Comparison of ENCODE assay signal across 24 cellular contexts in genomic region chr16:46736695-46737094, GRCh38. TPM values are rescaled to one million over a fixed set of nuclear protein-coding genes. Genes with fewer than 3 reads are reported as not detected.
A peak's percentile ranks its signal among the peaks of the same experiment; 100 is the strongest.
DNase-seq lines count a peak whose midpoint lies in the region; ATAC-seq, FAIRE-seq and TF ChIP-seq lines count a peak whose summit lies in the region.
"Had no signal": no experiment of that assay in that cellular context is flagged by ENCODE, and none has a peak within 500 bp of the region (broad histone marks: within the 10 kb centered on the region; RNA-seq: fewer than 3 reads in every experiment).

No MANE protein-coding gene starts in this region.

- POLR2A ChIA-PET in HepG2 (lab: Yijun Ruan, JAX) = no interaction called here

- no peaks in the 10 kb centered on the region for H3K79me2 ChIP-seq in HepG2 (ENCODE audit: insufficient read depth, low read length)

- no peak overlapping the region for H2AFZ ChIP-seq in HepG2 (ENCODE audit: low read length)

- intact Hi-C loops in HepG2 (cut with micrococcal nuclease; ENCODE audit: unreplicated experiment) (no loop called here), right lobe of liver (cut with DNase I) (no loop called here), aorta (cut with DNase I) (no loop called here)

- TF ChIP-seq EP300 in HepG2 (IDR thresholded peaks at IDR 0.05; ENCODE audit: low read depth in 2 of 2, low read length in 2 of 2) (no peak), HepG2 (CRISPR knock-in tag; IDR thresholded peaks at IDR 0.05; ENCODE audit: borderline replicate concordance) (no peak)

- CTCF ChIA-PET in HepG2 (lab: Yijun Ruan, JAX; ENCODE audit: low intra/inter-chr PET ratio, low total read pairs) = no interaction called here

- TF ChIP-seq POLR2A in HepG2 (IDR thresholded peaks at IDR 0.05; ENCODE audit: insufficient read depth in 1 of 2, low read depth in 2 of 2, low read length in 2 of 2) (no peak), right lobe of liver (IDR thresholded peaks at IDR 0.05) (no peak)

- H3K4me1 ChIP-seq in HepG2 (ENCODE audit: insufficient read depth, low read length) (no peaks in the 10 kb centered on the region), right lobe of liver (no peaks in the 10 kb centered on the region), mesodermal cell (ENCODE audit: control insufficient read depth, insufficient read depth, low read length, poor library complexity, severe bottlenecking) (peaks cover 11% of the 10 kb centered on the region), aorta (ENCODE audit: control insufficient read depth in 1 of 2, insufficient read depth in 2 of 2, low read length in 2 of 2) (no peaks in the 10 kb centered on the region)
- H3K4me1 ChIP-seq: A549, breast epithelium, gastroesophageal sphincter had no signal

- TF ChIP-seq RAD21 in HepG2 (CRISPR knock-in tag; IDR thresholded peaks at IDR 0.05) = no peak

- H4K20me1 ChIP-seq in HepG2 (ENCODE audit: insufficient read depth, low read length) = no peaks in the 10 kb centered on the region

- 2% methylated on average over 6 of the region's 12 CpGs for WGBS in HepG2 (ENCODE audit: low lambda C conversion rate)
- no CpG with 5 or more reads among the region's 12 CpGs for WGBS in right lobe of liver (ENCODE audit: insufficient coverage, low coverage, low lambda C conversion rate, missing lambda C conversion rate)
- 62 to 66% methylated on average over 12 of the region's 12 CpGs for WGBS in mesodermal cell (ENCODE audit: insufficient coverage in 2 of 2), 2 experiments
- 72 to 78% methylated on average over 12 of the region's 12 CpGs for WGBS in aorta, 2 donors

- peak; percentile 61 for ATAC-seq in HepG2
- ATAC-seq in right lobe of liver = no peak
- ATAC-seq in aorta (ENCODE audit: low FRiP score) = peak; percentile 6
- no peak for ATAC-seq in HG03159 (IDR thresholded peaks at IDR 0.05; ENCODE audit: unreplicated experiment)
- ATAC-seq: gastroesophageal sphincter, mucosa of descending colon had no signal

- BruUV-seq in HepG2 (replicated peaks; lab: Mats Ljungman, UMichigan) = no TSS peak

- no peak for FAIRE-seq in HepG2 (lab: Jason Lieb, UNC)
- FAIRE-seq: A549, GM12891 had no signal

- no peak for TF ChIP-seq CTCF in HepG2 (CRISPR knock-in tag; IDR thresholded peaks at IDR 0.05)
- TF ChIP-seq CTCF in right lobe of liver (IDR thresholded peaks at IDR 0.05) = no peak
- no peak for TF ChIP-seq CTCF in epithelial cell of esophagus (IDR thresholded peaks at IDR 0.05; ENCODE audit: insufficient read depth, low read depth, low read length, missing control alignments)

- in situ Hi-C loops in HepG2 (cut with HindIII; ENCODE audit: extremely low pct_ligation_motif_present, low pct_unique_long_range_greater_than_20kb) = no loop called here

- H3K27ac ChIP-seq in HepG2 (ENCODE audit: extremely low read length, insufficient read depth, low read length) = no peak overlapping the region
- H3K27ac ChIP-seq in right lobe of liver = no peak overlapping the region
- H3K27ac ChIP-seq in mesodermal cell (ENCODE audit: low read depth, low read length, severe bottlenecking) = peak overlapping the region; percentile 18
- no peak overlapping the region for H3K27ac ChIP-seq in aorta (ENCODE audit: low read depth in 1 of 2, low read length in 2 of 2)
- H3K27ac ChIP-seq: A549, breast epithelium, gastroesophageal sphincter, neutrophil had no signal

- H3K4me2 ChIP-seq in HepG2 (ENCODE audit: low read depth, low read length) = no peak overlapping the region
- H3K4me2 ChIP-seq: A549 had no signal

- H3K4me3 ChIP-seq in HepG2 (replicated peaks in 1 of 3; ENCODE audit: insufficient read depth in 1 of 3, low read depth in 2 of 3, low read length in 3 of 3) (no peak overlapping the region; a peak in 1 of 6 replicates), right lobe of liver (no peak overlapping the region), epithelial cell of esophagus (ENCODE audit: low read length) (no peak overlapping the region), mesodermal cell (ENCODE audit: extremely low read depth, insufficient read depth, low read length, poor library complexity, severe bottlenecking) (no peak overlapping the region), aorta (ENCODE audit: low read length in 2 of 2) (no peak overlapping the region)
- H3K4me3 ChIP-seq: A549, breast epithelium, gastroesophageal sphincter, mucosa of descending colon had no signal

- peaks cover 6 to 46% of the 10 kb centered on the region in 2 experiments; a peak in 3 of 5 replicates for H3K27me3 ChIP-seq in HepG2 (ENCODE audit: control insufficient read depth in 1 of 2, insufficient read depth in 2 of 2, low read length in 2 of 2)
- no peaks in the 10 kb centered on the region for H3K27me3 ChIP-seq in right lobe of liver
- no peaks in the 10 kb centered on the region for H3K27me3 ChIP-seq in aorta (ENCODE audit: control insufficient read depth in 1 of 2, insufficient read depth in 2 of 2, low read length in 1 of 2)
- H3K27me3 ChIP-seq: breast epithelium, gastroesophageal sphincter, neutrophil had no signal

- no peaks in the 10 kb centered on the region for H3K9me3 ChIP-seq in HepG2 (ENCODE audit: low read length)
- no peaks in the 10 kb centered on the region for H3K9me3 ChIP-seq in right lobe of liver
- H3K9me3 ChIP-seq in mesodermal cell (ENCODE audit: control insufficient read depth, low read length) = no peaks in the 10 kb centered on the region
- no peaks in the 10 kb centered on the region for H3K9me3 ChIP-seq in aorta (ENCODE audit: control insufficient read depth, low read length)
- H3K9me3 ChIP-seq: A549, breast epithelium, gastroesophageal sphincter, mucosa of descending colon, neutrophil had no signal

- H3K9ac ChIP-seq in HepG2 (ENCODE audit: insufficient read depth, low read depth, low read length) = no peak overlapping the region

- DNase-seq in HepG2 (ENCODE audit: low spot score) = no peak
- no peak for DNase-seq in right lobe of liver
- DNase-seq in epithelial cell of esophagus (ENCODE audit: low read depth) = peak; percentile 13
- DNase-seq in aorta = peak in 1 of 2 donors; percentile 63
- no peak for DNase-seq in NCI-H82 (lab: John Stamatoyannopoulos, UW)
- DNase-seq in activated gamma-delta T cell (lab: John Stamatoyannopoulos, UW) = no peak
- DNase-seq: activated CD4-positive, alpha-beta T cell treated with anti-CD3 and anti-CD28 coated beads, Interleukin-2, amount 50 U/mL, for 4 hours; activated CD8-positive, alpha-beta memory T cell treated with anti-CD3 and anti-CD28 coated beads, Interleukin-2, amount 50 U/mL, for 48 hours; C1 segment of cervical spinal cord; erythroblast; left cardiac atrium; mucosa of descending colon; MV-4-11; NCI-H187; NCI-H748 treated with DMSO at 0.1 percent for 48 hours; retina; stimulated activated CD4-positive, alpha-beta T cell treated with anti-CD3 and anti-CD28 coated beads, Interleukin-15, amount 100 ng/mL, for 24 hours had no signal

- H3K36me3 ChIP-seq in HepG2 (replicated peaks in 1 of 2; ENCODE audit: control insufficient read depth in 1 of 2, insufficient read depth in 2 of 2, low read length in 2 of 2) (no peaks in the 10 kb centered on the region), right lobe of liver (no peaks in the 10 kb centered on the region), mesodermal cell (ENCODE audit: control insufficient read depth, insufficient read depth, low read length) (no peaks in the 10 kb centered on the region), aorta (ENCODE audit: control insufficient read depth in 1 of 2, insufficient read depth in 2 of 2, low read length in 1 of 2) (no peaks in the 10 kb centered on the region)
- H3K36me3 ChIP-seq: breast epithelium, gastroesophageal sphincter, neutrophil had no signal

RNA-seq across cellular contexts. Expression of gene MYLK3, which starts 11.4 kb away (rescaled TPM):
- total RNA-seq in HepG2 (2016; rRNA removed; fragmentation: Illumina TruSeq; extraction: Trizol) = 0.13 and 0.18 TPM in 2 replicates
- total RNA-seq in HepG2 (2016; cell fraction: cytosol; rRNA removed; fragmentation: Illumina TruSeq; extraction: Trizol; ENCODE audit: low read depth) = not detected in 2 replicates
- 0.11 and 0.27 TPM in 2 replicates for total RNA-seq in HepG2 (2016; cell fraction: insoluble cytoplasmic fraction; rRNA removed; fragmentation: Illumina TruSeq; extraction: Trizol)
- total RNA-seq in HepG2 (2016; cell fraction: membrane; rRNA removed; fragmentation: Illumina TruSeq; extraction: Trizol) = 0.03 and 0.19 TPM in 2 replicates
- 0.44 and 0.47 TPM in 2 replicates for total RNA-seq in HepG2 (2016; cell fraction: nucleus; rRNA removed; fragmentation: Illumina TruSeq; extraction: Trizol)
- polyA plus RNA-seq in HepG2 (2011; rRNA removed) = 0.04 TPM in 2 replicates
- polyA plus RNA-seq in HepG2 (2011; cell fraction: cytosol; rRNA removed) = 0.01 and 0.05 TPM in 2 replicates
- polyA plus RNA-seq in HepG2 (2011; cell fraction: nucleus; rRNA removed) = 0.07 and 0.08 TPM in 2 replicates
- 0.01 and 0.11 TPM in 2 replicates for polyA plus RNA-seq in HepG2 (2012)
- polyA plus RNA-seq in HepG2 (2016; cell fraction: cytosol; fragmentation: Illumina TruSeq; extraction: Trizol; ENCODE audit: low read depth) = 0.01 TPM in 1 of 2 replicates, not detected in the other
- 0.04 and 0.07 TPM in 2 replicates for polyA plus RNA-seq in HepG2 (2016; cell fraction: insoluble cytoplasmic fraction; fragmentation: Illumina TruSeq; extraction: Trizol; ENCODE audit: low read depth)
- polyA plus RNA-seq in HepG2 (2016; cell fraction: membrane; fragmentation: Illumina TruSeq; extraction: Trizol; ENCODE audit: low read depth) = 0.15 TPM in 1 of 2 replicates, not detected in the other
- polyA plus RNA-seq in HepG2 (2016; cell fraction: nucleus; fragmentation: Illumina TruSeq; extraction: Trizol; ENCODE audit: insufficient read depth, low read depth) = not detected in 2 replicates
- 1.0 and 2.2 TPM in 2 replicates for polyA minus RNA-seq in HepG2 (2011; rRNA and poly(A)+ RNA removed; ENCODE audit: low replicate concordance)
- not detected in 2 replicates for polyA minus RNA-seq in HepG2 (2011; cell fraction: cytosol; rRNA and poly(A)+ RNA removed)
- polyA minus RNA-seq in HepG2 (2011; cell fraction: nucleus; rRNA and poly(A)+ RNA removed) = 0.99 and 1.0 TPM in 2 replicates
- total RNA-seq in right lobe of liver = under 1 TPM; 0.06 to 0.44 (median 0.23) TPM
- polyA plus RNA-seq in mesodermal cell (2013, experiment 1 of 2) = 4.3 TPM
- 5.3 TPM for polyA plus RNA-seq in mesodermal cell (2013, experiment 2 of 2)
- total RNA-seq in aorta = under 1 TPM; 0.54 to 0.78 TPM
- polyA plus RNA-seq in aorta = under 1 TPM; 0.20 to 0.63 TPM

RNA-seq across cellular contexts. Expression of gene ORC6, which starts 47.2 kb away (rescaled TPM):
- 57.3 and 69.8 TPM in 2 replicates for total RNA-seq in HepG2 (2016; rRNA removed; fragmentation: Illumina TruSeq; extraction: Trizol)
- 18.7 and 20.4 TPM in 2 replicates for total RNA-seq in HepG2 (2016; cell fraction: cytosol; rRNA removed; fragmentation: Illumina TruSeq; extraction: Trizol; ENCODE audit: low read depth)
- total RNA-seq in HepG2 (2016; cell fraction: insoluble cytoplasmic fraction; rRNA removed; fragmentation: Illumina TruSeq; extraction: Trizol) = 62.2 and 74.8 TPM in 2 replicates
- total RNA-seq in HepG2 (2016; cell fraction: membrane; rRNA removed; fragmentation: Illumina TruSeq; extraction: Trizol) = 36.9 and 38.7 TPM in 2 replicates
- 60.3 and 79.3 TPM in 2 replicates for total RNA-seq in HepG2 (2016; cell fraction: nucleus; rRNA removed; fragmentation: Illumina TruSeq; extraction: Trizol)
- polyA plus RNA-seq in HepG2 (2011; rRNA removed) = 22.9 and 34.2 TPM in 2 replicates
- 15.1 and 17.5 TPM in 2 replicates for polyA plus RNA-seq in HepG2 (2011; cell fraction: cytosol; rRNA removed)
- 19.4 and 21.6 TPM in 2 replicates for polyA plus RNA-seq in HepG2 (2011; cell fraction: nucleus; rRNA removed)
- 14.8 and 25.0 TPM in 2 replicates for polyA plus RNA-seq in HepG2 (2012)
- 9.2 and 9.5 TPM in 2 replicates for polyA plus RNA-seq in HepG2 (2016; cell fraction: cytosol; fragmentation: Illumina TruSeq; extraction: Trizol; ENCODE audit: low read depth)
- polyA plus RNA-seq in HepG2 (2016; cell fraction: insoluble cytoplasmic fraction; fragmentation: Illumina TruSeq; extraction: Trizol; ENCODE audit: low read depth) = 52.3 and 58.4 TPM in 2 replicates
- polyA plus RNA-seq in HepG2 (2016; cell fraction: membrane; fragmentation: Illumina TruSeq; extraction: Trizol; ENCODE audit: low read depth) = 16.8 and 18.0 TPM in 2 replicates
- 173 and 174 TPM in 2 replicates for polyA plus RNA-seq in HepG2 (2016; cell fraction: nucleus; fragmentation: Illumina TruSeq; extraction: Trizol; ENCODE audit: insufficient read depth, low read depth)
- 10.3 and 14.8 TPM in 2 replicates for polyA minus RNA-seq in HepG2 (2011; rRNA and poly(A)+ RNA removed; ENCODE audit: low replicate concordance)
- polyA minus RNA-seq in HepG2 (2011; cell fraction: cytosol; rRNA and poly(A)+ RNA removed) = 5.6 and 8.0 TPM in 2 replicates
- 32.9 and 42.1 TPM in 2 replicates for polyA minus RNA-seq in HepG2 (2011; cell fraction: nucleus; rRNA and poly(A)+ RNA removed)
- 1 to 10 TPM in 2 of 6 experiments, under 1 TPM in 4; 0.18 to 4.8 (median 0.76) TPM for total RNA-seq in right lobe of liver
- 40.0 TPM for polyA plus RNA-seq in mesodermal cell (2013, experiment 1 of 2)
- polyA plus RNA-seq in mesodermal cell (2013, experiment 2 of 2) = 44.3 TPM
- 1 to 10 TPM; 1.6 TPM for total RNA-seq in aorta
- 1 to 10 TPM in 1 of 2 donors, under 1 TPM in 1; 0.31 to 2.3 TPM for polyA plus RNA-seq in aorta

RNA-seq across cellular contexts. Expression of gene VPS35, which starts 47.7 kb away (rescaled TPM):
- total RNA-seq in HepG2 (2016; rRNA removed; fragmentation: Illumina TruSeq; extraction: Trizol) (136 and 197 TPM in 2 replicates), right lobe of liver (10 to 100 TPM; 18.0 to 36.5 (median 28.9) TPM), aorta (10 to 100 TPM; 52.8 to 79.5 TPM)
- 31.6 and 39.1 TPM in 2 replicates for total RNA-seq in HepG2 (2016; cell fraction: cytosol; rRNA removed; fragmentation: Illumina TruSeq; extraction: Trizol; ENCODE audit: low read depth)
- 132 and 204 TPM in 2 replicates for total RNA-seq in HepG2 (2016; cell fraction: insoluble cytoplasmic fraction; rRNA removed; fragmentation: Illumina TruSeq; extraction: Trizol)
- 40.5 and 42.9 TPM in 2 replicates for total RNA-seq in HepG2 (2016; cell fraction: membrane; rRNA removed; fragmentation: Illumina TruSeq; extraction: Trizol)
- 108 and 116 TPM in 2 replicates for total RNA-seq in HepG2 (2016; cell fraction: nucleus; rRNA removed; fragmentation: Illumina TruSeq; extraction: Trizol)
- polyA plus RNA-seq in HepG2 (2011; rRNA removed) (26.9 and 30.7 TPM in 2 replicates), aorta (10 to 100 TPM; 27.5 to 28.1 TPM)
- 14.6 and 21.2 TPM in 2 replicates for polyA plus RNA-seq in HepG2 (2011; cell fraction: cytosol; rRNA removed)
- 12.1 and 14.6 TPM in 2 replicates for polyA plus RNA-seq in HepG2 (2011; cell fraction: nucleus; rRNA removed)
- 95.6 and 104 TPM in 2 replicates for polyA plus RNA-seq in HepG2 (2012)
- polyA plus RNA-seq in HepG2 (2016; cell fraction: cytosol; fragmentation: Illumina TruSeq; extraction: Trizol; ENCODE audit: low read depth) = 6.1 and 6.6 TPM in 2 replicates
- 120 and 134 TPM in 2 replicates for polyA plus RNA-seq in HepG2 (2016; cell fraction: insoluble cytoplasmic fraction; fragmentation: Illumina TruSeq; extraction: Trizol; ENCODE audit: low read depth)
- 14.1 and 15.6 TPM in 2 replicates for polyA plus RNA-seq in HepG2 (2016; cell fraction: membrane; fragmentation: Illumina TruSeq; extraction: Trizol; ENCODE audit: low read depth)
- polyA plus RNA-seq in HepG2 (2016; cell fraction: nucleus; fragmentation: Illumina TruSeq; extraction: Trizol; ENCODE audit: insufficient read depth, low read depth) = 58.6 and 58.8 TPM in 2 replicates
- 26.4 and 36.7 TPM in 2 replicates for polyA minus RNA-seq in HepG2 (2011; rRNA and poly(A)+ RNA removed; ENCODE audit: low replicate concordance)
- 52.8 and 77.3 TPM in 2 replicates for polyA minus RNA-seq in HepG2 (2011; cell fraction: cytosol; rRNA and poly(A)+ RNA removed)
- 140 and 161 TPM in 2 replicates for polyA minus RNA-seq in HepG2 (2011; cell fraction: nucleus; rRNA and poly(A)+ RNA removed)
- polyA plus RNA-seq in mesodermal cell (2013, experiment 1 of 2) = 71.6 TPM
- polyA plus RNA-seq in mesodermal cell (2013, experiment 2 of 2) = 71.9 TPM

Comparison
In these comparisons a context has a peak if more than half of its experiments do, and no peak if none do; other contexts are left out.
1. ATAC-seq: peak in HepG2 (single experiment) and aorta (single experiment); none in right lobe of liver (0 of 4) and HG03159 (single experiment).